8 cellular contexts compared by ENCODE assay signal in the genomic region with DNA sequence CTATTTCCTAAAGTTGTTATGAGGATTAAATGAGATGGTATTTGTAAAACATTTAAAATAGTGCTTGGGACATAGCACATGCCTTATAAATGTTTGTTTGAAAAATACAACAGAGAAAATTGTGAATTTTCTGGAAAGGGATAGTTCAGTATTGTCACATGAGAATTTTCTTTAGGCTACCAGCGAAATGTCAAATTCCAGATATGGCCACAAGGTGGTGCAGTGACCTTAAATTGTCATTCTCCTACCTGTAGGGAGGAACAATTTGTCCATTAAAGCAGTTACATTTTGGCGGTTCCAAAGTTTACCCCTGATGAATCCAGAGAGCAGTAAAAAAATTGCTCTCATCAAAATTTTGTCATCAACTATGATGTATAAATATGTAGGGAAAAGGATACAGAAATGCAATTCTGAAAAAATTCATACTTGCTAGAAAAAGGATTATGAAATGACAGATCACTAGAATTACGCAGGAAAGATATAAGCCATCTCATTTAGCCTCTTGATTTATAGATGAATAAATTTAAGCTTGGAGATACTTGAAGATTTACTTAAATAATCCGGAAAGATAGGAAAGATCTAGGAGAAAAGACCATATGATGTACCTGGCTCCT. TPM values are rescaled to one million over a fixed set of nuclear protein-coding genes. Genes with fewer than 3 reads are reported as not detected.
DNase-seq lines count a peak whose midpoint lies in the region; ATAC-seq, FAIRE-seq and TF ChIP-seq lines count a peak whose summit lies in the region.

No MANE protein-coding gene starts in this region.

- BruUV-seq in A673 (replicated peaks; lab: Mats Ljungman, UMichigan): no TSS peak

- TF ChIP-seq CTCF in A673 (conservative IDR thresholded peaks at IDR 0.05; ENCODE audit: low read depth, low read length) (peak; percentile 79), WI38 (IDR thresholded peaks at IDR 0.05; ENCODE audit: low read depth, low read length) (peak; percentile 49), left lung (IDR thresholded peaks at IDR 0.05) (peak; percentile 77 to 84)

- peak; percentile 65 for DNase-seq in A673 (ENCODE audit: low spot score)
- DNase-seq in GM12892 (ENCODE audit: insufficient read length): no peak
- peak; percentile 0 for DNase-seq in NCI-H2081 treated with DMSO at 0.1 percent for 48 hours (lab: John Stamatoyannopoulos, UW)
- peak; percentile 53 for DNase-seq in cerebellar cortex (ENCODE audit: low spot score)
- DNase-seq in left lung: no peak
- DNase-seq in stimulated activated CD4-positive, alpha-beta T cell treated with anti-CD3 and anti-CD28 coated beads, Interleukin-4, amount 100 ng/mL, for 48 hours (ENCODE audit: low read depth in 2 of 2): peak; percentile 46 to 56

- no peak for TF ChIP-seq POLR2A in GM12892 (IDR thresholded peaks at IDR 0.05; ENCODE audit: low read depth, low read length)

- H3K27me3 ChIP-seq in A673 (replicated peaks; ENCODE audit: insufficient read depth, low read depth, low read length, poor library complexity) (peaks cover 14% of the 10 kb centered on the region), left lung (no peaks in the 10 kb centered on the region)

- POLR2A ChIA-PET in A673 (lab: Charles Lee; ENCODE audit: low non-redundant PET): no interaction called here

- no peaks in the 10 kb centered on the region for H3K9me3 ChIP-seq in A673 (ENCODE audit: low read depth, low read length, poor library complexity, severe bottlenecking)
- peaks cover 0 to 11% of the 10 kb centered on the region in 2 donors for H3K9me3 ChIP-seq in left lung

- CTCF ChIA-PET in A673 (lab: Charles Lee): no interaction called here

- intact Hi-C loops in A673 (cut with micrococcal nuclease; ENCODE audit: unreplicated experiment) (loop anchor here (1.0 to 5.0 kb wide), 4 partner anchors 73 to 616 kb away; no protein-coding TSS in a partner anchor), left lung (cut with DNase I) (loop anchor here (5.0 to 10.0 kb wide), 2 partner anchors 133 to 135 kb away; no protein-coding TSS in a partner anchor)

- FAIRE-seq in GM12892 (lab: Jason Lieb, UNC): peak; percentile 50

- H3K27ac ChIP-seq in A673 (ENCODE audit: low read depth, low read length, poor library complexity, severe bottlenecking) (no peak overlapping the region), left lung (no peak overlapping the region)

- H3K36me3 ChIP-seq in A673 (ENCODE audit: insufficient read depth, low read length, poor library complexity, severe bottlenecking) (no peaks in the 10 kb centered on the region), left lung (no peaks in the 10 kb centered on the region)

- no peak overlapping the region for H3K4me3 ChIP-seq in A673 (ENCODE audit: low read depth, low read length, poor library complexity, severe bottlenecking)
- H3K4me3 ChIP-seq in WI38 (ENCODE audit: low read depth, low read length): no peak overlapping the region
- H3K4me3 ChIP-seq in left lung: no peak overlapping the region

- ATAC-seq in left lung (peak; percentile 81), GM19324 (IDR thresholded peaks at IDR 0.05; ENCODE audit: low FRiP score, unreplicated experiment) (no peak)

- H3K4me1 ChIP-seq in A673 (ENCODE audit: insufficient read depth, low read length, poor library complexity, severe bottlenecking) (no peaks in the 10 kb centered on the region), left lung (no peaks in the 10 kb centered on the region)

RNA-seq across cellular contexts. Expression of a gene that starts 50.2 kb away (rescaled TPM):
- total RNA-seq in A673 (2021) (not detected in 2 replicates), left lung (not detected)
- polyA plus RNA-seq in GM12892 (2012; ENCODE audit: missing spikeins): not detected

Comparison
In these comparisons a context has a peak if more than half of its experiments do, and no peak if none do; other contexts are left out.
1. DNase-seq: peak in A673 (single experiment), NCI-H2081 treated with DMSO at 0.1 percent for 48 hours (single experiment), cerebellar cortex (single experiment) and stimulated activated CD4-positive, alpha-beta T cell treated with anti-CD3 and anti-CD28 coated beads, Interleukin-4, amount 100 ng/mL, for 48 hours (2 of 2); none in GM12892 (single experiment) and left lung (0 of 2).
2. Peak in every context shown above with its lines, with median percentiles within 50 percentile points of each other: CTCF ChIP-seq.